ENCODE assay signal across 8 cellular contexts in the genomic region with DNA sequence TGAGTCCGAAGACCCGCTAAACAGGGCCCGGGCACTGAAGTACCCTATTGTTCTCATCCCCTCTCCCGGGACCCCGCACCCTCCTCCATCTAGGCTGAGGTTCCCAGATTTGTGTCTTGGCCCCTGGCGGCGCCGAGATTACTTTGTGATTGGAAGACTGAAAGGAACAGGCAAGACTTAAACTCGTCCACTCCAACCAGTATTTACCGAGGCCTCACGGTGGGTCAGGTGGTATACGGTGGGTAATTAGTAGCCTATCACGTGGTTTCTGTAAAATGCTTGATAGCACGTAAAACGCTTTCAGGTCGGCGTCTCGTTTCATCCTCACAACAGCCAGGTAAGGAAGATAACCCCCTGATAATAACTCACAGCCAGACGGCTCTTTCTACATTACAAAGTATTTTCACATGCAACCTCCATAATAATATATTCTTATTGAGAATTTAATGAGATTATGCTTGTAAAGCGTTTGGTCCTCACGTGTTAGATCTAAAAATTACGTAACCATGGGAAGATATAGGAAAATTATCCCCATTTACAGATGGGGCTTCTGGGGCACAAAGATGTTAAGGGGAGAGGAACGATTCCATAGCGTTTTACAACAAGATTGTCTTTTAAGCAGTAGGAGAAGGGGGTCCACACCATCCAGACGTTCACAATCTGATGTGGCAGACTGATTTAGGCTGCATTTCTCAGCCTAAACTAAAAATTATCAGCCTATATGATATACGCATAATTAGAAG. TPM values are rescaled to one million over a fixed set of nuclear protein-coding genes. Genes with fewer than 3 reads are reported as not detected.
DNase-seq lines count a peak whose midpoint lies in the region; ATAC-seq, FAIRE-seq and TF ChIP-seq lines count a peak whose summit lies in the region.

No MANE protein-coding gene starts in this region.

- POLR2A ChIA-PET in SK-N-SH (lab: Yijun Ruan, JAX), result interaction anchor here (0.6 to 1.3 kb wide), 4 partner anchors 14 to 1316 kb away, joined by 3 to 17 read pairs (median 6); a partner anchor contains a TSS

- H3K36me3 ChIP-seq in SK-N-SH (replicated peaks in 1 of 2; ENCODE audit: control insufficient read depth in 1 of 2, insufficient read depth in 2 of 2, low read length in 1 of 2), result peaks cover 0 to 1% of the 10 kb centered on the region in 2 experiments
- no peaks in the 10 kb centered on the region for H3K36me3 ChIP-seq in bronchial epithelial cell (ENCODE audit: control insufficient read depth, insufficient read depth, low read length)
- H3K36me3 ChIP-seq in skeletal muscle tissue (ENCODE audit: control insufficient read depth in 3 of 3, insufficient read depth in 3 of 3, low read length in 3 of 3), result no peaks in the 10 kb centered on the region

- peak overlapping the region; percentile 63 to 78 for H3K4me3 ChIP-seq in SK-N-SH (ENCODE audit: low read depth in 2 of 2, low read length in 1 of 2)
- peak overlapping the region; percentile 91 for H3K4me3 ChIP-seq in bronchial epithelial cell (ENCODE audit: low read depth, low read length)
- peak overlapping the region; percentile 85 to 90 (median 85) for H3K4me3 ChIP-seq in skeletal muscle tissue (ENCODE audit: low read length in 3 of 3)

- peak; percentile 49 for ATAC-seq in HG02571 (IDR thresholded peaks at IDR 0.05; ENCODE audit: unreplicated experiment)

- H3K27ac ChIP-seq in SK-N-SH (ENCODE audit: low read depth in 2 of 2, low read length in 1 of 2) (peak overlapping the region; percentile 89 to 91), skeletal muscle tissue (ENCODE audit: low read depth, low read length) (peak overlapping the region; percentile 98)

- no peaks in the 10 kb centered on the region for H3K9me3 ChIP-seq in SK-N-SH
- H3K9me3 ChIP-seq in skeletal muscle tissue (ENCODE audit: control insufficient read depth in 3 of 3, low read length in 3 of 3), result no peaks in the 10 kb centered on the region

- peak overlapping the region; percentile 95 for H3K4me2 ChIP-seq in SK-N-SH

- H3K4me1 ChIP-seq in SK-N-SH (ENCODE audit: control insufficient read depth in 1 of 2, insufficient read depth in 2 of 2, low read depth in 1 of 2, low read length in 1 of 2), result peaks cover 2 to 4% of the 10 kb centered on the region in 2 experiments; a peak in 2 of 4 replicates
- H3K4me1 ChIP-seq in skeletal muscle tissue (ENCODE audit: control insufficient read depth in 3 of 3, insufficient read depth in 3 of 3, low read length in 3 of 3), result peaks cover 8 to 21% (median 17%) of the 10 kb centered on the region in 3 donors

- H3K9ac ChIP-seq in SK-N-SH (peak overlapping the region; percentile 91), skeletal muscle tissue (ENCODE audit: low read depth in 1 of 3, low read length in 3 of 3) (peak overlapping the region; percentile 92 to 98 (median 97))

- CTCF ChIA-PET in SK-N-SH (lab: Yijun Ruan, JAX), result interaction anchor here (0.9 to 1.7 kb wide), 3 partner anchors 21 to 263 kb away, joined by 3 to 8 read pairs (median 3); no protein-coding TSS in a partner anchor

- 4% methylated on average over 21 of the region's 26 CpGs for WGBS in SK-N-SH (ENCODE audit: low lambda C conversion rate)

- no peak for TF ChIP-seq RAD21 in SK-N-SH (IDR thresholded peaks at IDR 0.05; ENCODE audit: low read length)

- no peak for TF ChIP-seq EP300 in SK-N-SH (IDR thresholded peaks at IDR 0.05; ENCODE audit: borderline replicate concordance in 1 of 2, low read depth in 1 of 2, low read length in 1 of 2)

- peaks cover 47% of the 10 kb centered on the region for H3K79me2 ChIP-seq in SK-N-SH (ENCODE audit: insufficient read depth)

- H3K27me3 ChIP-seq in SK-N-SH (ENCODE audit: insufficient read depth) (no peaks in the 10 kb centered on the region), bronchial epithelial cell (ENCODE audit: control insufficient read depth, insufficient read depth, low read length) (no peaks in the 10 kb centered on the region), skeletal muscle tissue (ENCODE audit: control insufficient read depth in 3 of 3, insufficient read depth in 3 of 3, low read length in 3 of 3) (no peaks in the 10 kb centered on the region)

- DNase-seq in activated CD4-positive, CD25-positive, alpha-beta regulatory T cell treated with anti-CD3 and anti-CD28 coated beads, Interleukin-2, amount 50 U/mL, for 16 hours (ENCODE audit: low read depth, low spot score), result peak; percentile 19
- no peak for DNase-seq in activated CD4-positive, CD25-positive, alpha-beta regulatory T cell treated with anti-CD3 and anti-CD28 coated beads, Interleukin-2, amount 50 U/mL, for 72 hours
- DNase-seq in NAMALWA (ENCODE audit: low spot score), result peak; percentile 84
- peak; percentile 73 for DNase-seq in SK-N-SH
- DNase-seq in bronchial epithelial cell (ENCODE audit: low read depth), result peak; percentile 81
- peak; percentile 76 for DNase-seq in iPS-NIHi7 (ENCODE audit: extremely low spot score)

- H4K20me1 ChIP-seq in SK-N-SH (ENCODE audit: insufficient read depth), result peaks cover 11% of the 10 kb centered on the region; the same call in 1 of the 2 replicates

- no peaks in the 10 kb centered on the region for H3K9me2 ChIP-seq in SK-N-SH

- FAIRE-seq in bronchial epithelial cell (lab: Jason Lieb, UNC), result no peak

- H2AFZ ChIP-seq in SK-N-SH (ENCODE audit: low read depth), result peak overlapping the region; percentile 89

- no peak for TF ChIP-seq CTCF in SK-N-SH (IDR thresholded peaks at IDR 0.05)
- TF ChIP-seq CTCF in bronchial epithelial cell (IDR thresholded peaks at IDR 0.05; ENCODE audit: insufficient read depth, low read length, severe bottlenecking), result no peak

- H3F3A ChIP-seq in SK-N-SH (replicated peaks; ENCODE audit: insufficient read depth), result peaks cover 15% of the 10 kb centered on the region

TF ChIP-seq in SK-N-SH, 30 proteins besides CTCF, POLR2A, EP300 and RAD21:
- TF ChIP-seq, protein P1, sequence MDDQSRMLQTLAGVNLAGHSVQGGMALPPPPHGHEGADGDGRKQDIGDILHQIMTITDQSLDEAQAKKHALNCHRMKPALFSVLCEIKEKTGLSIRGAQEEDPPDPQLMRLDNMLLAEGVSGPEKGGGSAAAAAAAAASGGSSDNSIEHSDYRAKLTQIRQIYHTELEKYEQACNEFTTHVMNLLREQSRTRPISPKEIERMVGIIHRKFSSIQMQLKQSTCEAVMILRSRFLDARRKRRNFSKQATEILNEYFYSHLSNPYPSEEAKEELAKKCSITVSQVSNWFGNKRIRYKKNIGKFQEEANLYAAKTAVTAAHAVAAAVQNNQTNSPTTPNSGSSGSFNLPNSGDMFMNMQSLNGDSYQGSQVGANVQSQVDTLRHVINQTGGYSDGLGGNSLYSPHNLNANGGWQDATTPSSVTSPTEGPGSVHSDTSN (IDR thresholded peaks at IDR 0.05), result no peak
- no peak for TF ChIP-seq TCF12 (IDR thresholded peaks at IDR 0.05)
- no peak for TF ChIP-seq RCOR1 (IDR thresholded peaks at IDR 0.05; ENCODE audit: low read length)
- TF ChIP-seq NRF1 (IDR thresholded peaks at IDR 0.05; ENCODE audit: low read depth, low read length), result no peak
- peak; percentile 87 for TF ChIP-seq MXI1 (IDR thresholded peaks at IDR 0.05; ENCODE audit: low read depth, low read length)
- TF ChIP-seq RXRA (IDR thresholded peaks at IDR 0.05; ENCODE audit: borderline replicate concordance, low read depth), result no peak
- no peak for TF ChIP-seq NFIC (IDR thresholded peaks at IDR 0.05; ENCODE audit: borderline replicate concordance)
- TF ChIP-seq, protein P2, sequence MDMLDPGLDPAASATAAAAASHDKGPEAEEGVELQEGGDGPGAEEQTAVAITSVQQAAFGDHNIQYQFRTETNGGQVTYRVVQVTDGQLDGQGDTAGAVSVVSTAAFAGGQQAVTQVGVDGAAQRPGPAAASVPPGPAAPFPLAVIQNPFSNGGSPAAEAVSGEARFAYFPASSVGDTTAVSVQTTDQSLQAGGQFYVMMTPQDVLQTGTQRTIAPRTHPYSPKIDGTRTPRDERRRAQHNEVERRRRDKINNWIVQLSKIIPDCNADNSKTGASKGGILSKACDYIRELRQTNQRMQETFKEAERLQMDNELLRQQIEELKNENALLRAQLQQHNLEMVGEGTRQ (IDR thresholded peaks at IDR 0.05; ENCODE audit: borderline replicate concordance, low read depth, low read length), result peak; percentile 67; the same call in 1 of the 2 replicates
- TF ChIP-seq, protein P3, sequence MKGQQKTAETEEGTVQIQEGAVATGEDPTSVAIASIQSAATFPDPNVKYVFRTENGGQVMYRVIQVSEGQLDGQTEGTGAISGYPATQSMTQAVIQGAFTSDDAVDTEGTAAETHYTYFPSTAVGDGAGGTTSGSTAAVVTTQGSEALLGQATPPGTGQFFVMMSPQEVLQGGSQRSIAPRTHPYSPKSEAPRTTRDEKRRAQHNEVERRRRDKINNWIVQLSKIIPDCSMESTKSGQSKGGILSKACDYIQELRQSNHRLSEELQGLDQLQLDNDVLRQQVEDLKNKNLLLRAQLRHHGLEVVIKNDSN (IDR thresholded peaks at IDR 0.05; ENCODE audit: borderline replicate concordance, low read depth), result peak; percentile 86

RNA-seq across cellular contexts. Expression of a gene that starts 0.6 kb away (rescaled TPM):
- polyA plus RNA-seq in SK-N-SH (2012; rRNA removed), result 9.3 and 13.3 TPM in 2 replicates
- polyA plus RNA-seq in SK-N-SH (2012; cell fraction: cytosol; rRNA removed), result 13.8 and 15.6 TPM in 2 replicates
- 7.8 and 19.2 TPM in 2 replicates for polyA plus RNA-seq in SK-N-SH (2012; cell fraction: nucleus; rRNA removed)
- total RNA-seq in bronchial epithelial cell (35.0 and 40.3 TPM in 2 replicates), skeletal muscle tissue (19.3 TPM)
